ENCODE assay signal across 2 cellular contexts in genomic region chr5:138354926-138355378, GRCh38.
A peak's percentile ranks its signal among the peaks of the same experiment; 100 is the strongest.
TF ChIP-seq lines count a peak whose summit lies in the region.

No MANE protein-coding gene starts in this region.

TF ChIP-seq in SK-N-SH, 30 proteins besides CTCF, POLR2A, EP300 and RAD21:
- TF ChIP-seq PBX3 (IDR thresholded peaks at IDR 0.05) (peak; percentile 86), MAX (IDR thresholded peaks at IDR 0.05; ENCODE audit: low read depth) (peak; percentile 70; the same call in 1 of the 2 replicates), MXI1 (IDR thresholded peaks at IDR 0.05; ENCODE audit: low read depth, low read length) (peak; percentile 62; the same call in 1 of the 2 replicates), FOXJ3 (CRISPR knock-in tag; IDR thresholded peaks at IDR 0.05) (no peak), SMC3 (IDR thresholded peaks at IDR 0.05; ENCODE audit: low read depth, low read length) (no peak)
- TF ChIP-seq, protein P1, sequence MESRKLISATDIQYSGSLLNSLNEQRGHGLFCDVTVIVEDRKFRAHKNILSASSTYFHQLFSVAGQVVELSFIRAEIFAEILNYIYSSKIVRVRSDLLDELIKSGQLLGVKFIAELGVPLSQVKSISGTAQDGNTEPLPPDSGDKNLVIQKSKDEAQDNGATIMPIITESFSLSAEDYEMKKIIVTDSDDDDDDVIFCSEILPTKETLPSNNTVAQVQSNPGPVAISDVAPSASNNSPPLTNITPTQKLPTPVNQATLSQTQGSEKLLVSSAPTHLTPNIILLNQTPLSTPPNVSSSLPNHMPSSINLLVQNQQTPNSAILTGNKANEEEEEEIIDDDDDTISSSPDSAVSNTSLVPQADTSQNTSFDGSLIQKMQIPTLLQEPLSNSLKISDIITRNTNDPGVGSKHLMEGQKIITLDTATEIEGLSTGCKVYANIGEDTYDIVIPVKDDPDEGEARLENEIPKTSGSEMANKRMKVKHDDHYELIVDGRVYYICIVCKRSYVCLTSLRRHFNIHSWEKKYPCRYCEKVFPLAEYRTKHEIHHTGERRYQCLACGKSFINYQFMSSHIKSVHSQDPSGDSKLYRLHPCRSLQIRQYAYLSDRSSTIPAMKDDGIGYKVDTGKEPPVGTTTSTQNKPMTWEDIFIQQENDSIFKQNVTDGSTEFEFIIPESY (IDR thresholded peaks at IDR 0.05; ENCODE audit: borderline replicate concordance, low read depth) = no peak

TF ChIP-seq in GM12878, 131 proteins besides CTCF, POLR2A, EP300 and RAD21:
- TF ChIP-seq FOS (IDR thresholded peaks at IDR 0.05; ENCODE audit: borderline replicate concordance, extremely low read depth, insufficient read length) (peak; percentile 22), KAT2A (conservative IDR thresholded peaks at IDR 0.05; ENCODE audit: control insufficient read depth, low read depth, low read length) (no peak), GATAD2B (conservative IDR thresholded peaks at IDR 0.05; ENCODE audit: low read depth) (no peak), MAX (IDR thresholded peaks at IDR 0.05; ENCODE audit: low read depth, low read length) (peak; percentile 54; the same call in 1 of the 2 replicates), CREM (IDR thresholded peaks at IDR 0.05; ENCODE audit: low read depth) (0 out of 2 replicates have a peak, but pooled peaks have one; percentile 27), BHLHE40 (IDR thresholded peaks at IDR 0.05; ENCODE audit: borderline replicate concordance in 1 of 2, low read depth in 2 of 2, low read length in 1 of 2) (0 out of 4 replicates have a peak, but pooled peaks of 1 of the 2 experiments have one; percentile 7), ATF7 (IDR thresholded peaks at IDR 0.05; ENCODE audit: low read depth) (0 out of 2 replicates have a peak, but pooled peaks have one; percentile 30), MXI1 (IDR thresholded peaks at IDR 0.05; ENCODE audit: low read depth, low read length) (peak; percentile 77; the same call in 1 of the 2 replicates), RBBP5 (conservative IDR thresholded peaks at IDR 0.05) (no peak), MLLT1 (IDR thresholded peaks at IDR 0.05) (0 out of 2 replicates have a peak, but pooled peaks have one; percentile 35), RUNX3 (IDR thresholded peaks at IDR 0.05; ENCODE audit: low read length) (0 out of 2 replicates have a peak, but pooled peaks have one; percentile 18), JUNB (IDR thresholded peaks at IDR 0.05) (peak; percentile 30), KDM1A (IDR thresholded peaks at IDR 0.05; ENCODE audit: borderline replicate concordance) (no peak), FOXK2 (IDR thresholded peaks at IDR 0.05) (peak; percentile 72), MEF2A (IDR thresholded peaks at IDR 0.05; ENCODE audit: insufficient read depth, low read depth, low read length) (no peak), IRF4 (IDR thresholded peaks at IDR 0.05; ENCODE audit: low read depth, low read length) (peak; percentile 43; the same call in 1 of the 2 replicates), PBX3 (IDR thresholded peaks at IDR 0.05; ENCODE audit: insufficient replicate concordance, low read depth, low read length) (peak; percentile 87), CREB1 (IDR thresholded peaks at IDR 0.05; ENCODE audit: low read depth) (peak; percentile 43; the same call in 1 of the 2 replicates), HSF1 (IDR thresholded peaks at IDR 0.05; ENCODE audit: low read depth, low read length) (no peak), PRDM15 (CRISPR knock-in tag; IDR thresholded peaks at IDR 0.05) (no peak), CHD2 (IDR thresholded peaks at IDR 0.05; ENCODE audit: borderline replicate concordance, low read depth, low read length) (peak; percentile 43; the same call in 1 of the 2 replicates), SP1 (IDR thresholded peaks at IDR 0.05; ENCODE audit: low read depth, low read length) (peak; percentile 90), SIN3A (IDR thresholded peaks at IDR 0.05; ENCODE audit: low read depth, low read length) (peak; percentile 46; the same call in 1 of the 2 replicates), YBX1 (IDR thresholded peaks at IDR 0.05) (no peak), PKNOX1 (IDR thresholded peaks at IDR 0.05) (peak; percentile 97)
- TF ChIP-seq, protein P2, sequence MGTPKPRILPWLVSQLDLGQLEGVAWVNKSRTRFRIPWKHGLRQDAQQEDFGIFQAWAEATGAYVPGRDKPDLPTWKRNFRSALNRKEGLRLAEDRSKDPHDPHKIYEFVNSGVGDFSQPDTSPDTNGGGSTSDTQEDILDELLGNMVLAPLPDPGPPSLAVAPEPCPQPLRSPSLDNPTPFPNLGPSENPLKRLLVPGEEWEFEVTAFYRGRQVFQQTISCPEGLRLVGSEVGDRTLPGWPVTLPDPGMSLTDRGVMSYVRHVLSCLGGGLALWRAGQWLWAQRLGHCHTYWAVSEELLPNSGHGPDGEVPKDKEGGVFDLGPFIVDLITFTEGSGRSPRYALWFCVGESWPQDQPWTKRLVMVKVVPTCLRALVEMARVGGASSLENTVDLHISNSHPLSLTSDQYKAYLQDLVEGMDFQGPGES (IDR thresholded peaks at IDR 0.05) = 0 out of 2 replicates have a peak, but pooled peaks have one; percentile 19
- TF ChIP-seq, protein P3, sequence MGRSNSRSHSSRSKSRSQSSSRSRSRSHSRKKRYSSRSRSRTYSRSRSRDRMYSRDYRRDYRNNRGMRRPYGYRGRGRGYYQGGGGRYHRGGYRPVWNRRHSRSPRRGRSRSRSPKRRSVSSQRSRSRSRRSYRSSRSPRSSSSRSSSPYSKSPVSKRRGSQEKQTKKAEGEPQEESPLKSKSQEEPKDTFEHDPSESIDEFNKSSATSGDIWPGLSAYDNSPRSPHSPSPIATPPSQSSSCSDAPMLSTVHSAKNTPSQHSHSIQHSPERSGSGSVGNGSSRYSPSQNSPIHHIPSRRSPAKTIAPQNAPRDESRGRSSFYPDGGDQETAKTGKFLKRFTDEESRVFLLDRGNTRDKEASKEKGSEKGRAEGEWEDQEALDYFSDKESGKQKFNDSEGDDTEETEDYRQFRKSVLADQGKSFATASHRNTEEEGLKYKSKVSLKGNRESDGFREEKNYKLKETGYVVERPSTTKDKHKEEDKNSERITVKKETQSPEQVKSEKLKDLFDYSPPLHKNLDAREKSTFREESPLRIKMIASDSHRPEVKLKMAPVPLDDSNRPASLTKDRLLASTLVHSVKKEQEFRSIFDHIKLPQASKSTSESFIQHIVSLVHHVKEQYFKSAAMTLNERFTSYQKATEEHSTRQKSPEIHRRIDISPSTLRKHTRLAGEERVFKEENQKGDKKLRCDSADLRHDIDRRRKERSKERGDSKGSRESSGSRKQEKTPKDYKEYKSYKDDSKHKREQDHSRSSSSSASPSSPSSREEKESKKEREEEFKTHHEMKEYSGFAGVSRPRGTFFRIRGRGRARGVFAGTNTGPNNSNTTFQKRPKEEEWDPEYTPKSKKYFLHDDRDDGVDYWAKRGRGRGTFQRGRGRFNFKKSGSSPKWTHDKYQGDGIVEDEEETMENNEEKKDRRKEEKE (IDR thresholded peaks at IDR 0.05) = no peak
- TF ChIP-seq, protein P4, sequence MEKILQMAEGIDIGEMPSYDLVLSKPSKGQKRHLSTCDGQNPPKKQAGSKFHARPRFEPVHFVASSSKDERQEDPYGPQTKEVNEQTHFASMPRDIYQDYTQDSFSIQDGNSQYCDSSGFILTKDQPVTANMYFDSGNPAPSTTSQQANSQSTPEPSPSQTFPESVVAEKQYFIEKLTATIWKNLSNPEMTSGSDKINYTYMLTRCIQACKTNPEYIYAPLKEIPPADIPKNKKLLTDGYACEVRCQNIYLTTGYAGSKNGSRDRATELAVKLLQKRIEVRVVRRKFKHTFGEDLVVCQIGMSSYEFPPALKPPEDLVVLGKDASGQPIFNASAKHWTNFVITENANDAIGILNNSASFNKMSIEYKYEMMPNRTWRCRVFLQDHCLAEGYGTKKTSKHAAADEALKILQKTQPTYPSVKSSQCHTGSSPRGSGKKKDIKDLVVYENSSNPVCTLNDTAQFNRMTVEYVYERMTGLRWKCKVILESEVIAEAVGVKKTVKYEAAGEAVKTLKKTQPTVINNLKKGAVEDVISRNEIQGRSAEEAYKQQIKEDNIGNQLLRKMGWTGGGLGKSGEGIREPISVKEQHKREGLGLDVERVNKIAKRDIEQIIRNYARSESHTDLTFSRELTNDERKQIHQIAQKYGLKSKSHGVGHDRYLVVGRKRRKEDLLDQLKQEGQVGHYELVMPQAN (conservative IDR thresholded peaks at IDR 0.05) = peak; percentile 69; the same call in 1 of the 2 replicates
